ENCODE assay signal across 15 cellular contexts in genomic region chr12:32483993-32484392, GRCh38.
"Had no signal": no experiment of that assay in that cellular context is flagged by ENCODE, and none has a peak within 500 bp of the region (broad histone marks: within the 10 kb centered on the region; RNA-seq: fewer than 3 reads in every experiment).

No MANE protein-coding gene starts in this region.

- H3K27me3 ChIP-seq: brain microvascular endothelial cell, colonic mucosa, foreskin keratinocyte, thyroid gland had no signal

- H3K4me2 ChIP-seq: smooth muscle cell had no signal

- H3K27me3 Mint-ChIP-seq: stimulated activated naive B cell treated with anti-CD40 and anti-IgM and Interleukin-4, amounts not matched to agents 10 μg/mL and 1 μg/mL and 100 μg/mL, for 72 hours had no signal

- H3K4me3 Mint-ChIP-seq: activated T-cell treated with anti-CD3 and anti-CD28 coated beads, Interleukin-2, amount 50 U/mL, for 72 hours; stimulated activated naive B cell treated with anti-CD40 and anti-IgM and Interleukin-4, amounts not matched to agents 10 μg/mL and 1 μg/mL and 100 μg/mL, for 72 hours had no signal

- H3K4me3 ChIP-seq: colonic mucosa, smooth muscle cell, thyroid gland had no signal

- H3K27ac Mint-ChIP-seq: activated T-cell treated with anti-CD3 and anti-CD28 coated beads, Interleukin-2, amount 50 U/mL, for 72 hours; stimulated activated naive B cell treated with anti-CD40 and anti-IgM and Interleukin-4, amounts not matched to agents 10 μg/mL and 1 μg/mL and 100 μg/mL, for 72 hours had no signal

- H3K9me3 Mint-ChIP-seq: activated T-cell treated with anti-CD3 and anti-CD28 coated beads, Interleukin-2, amount 50 U/mL, for 72 hours; stimulated activated naive B cell treated with anti-CD40 and anti-IgM and Interleukin-4, amounts not matched to agents 10 μg/mL and 1 μg/mL and 100 μg/mL, for 72 hours had no signal

- DNase-seq: activated CD4-positive, alpha-beta T cell treated with anti-CD3 and anti-CD28 coated beads, Interleukin-2, amount 50 U/mL, for 4 hours; activated effector memory CD4-positive, alpha-beta T cell treated with anti-CD3 and anti-CD28 coated beads, Interleukin-2, amount 50 U/mL, for 16 hours; activated naive CD4-positive, alpha-beta T cell treated with anti-CD3 and anti-CD28 coated beads, Interleukin-2, amount 50 U/mL, for 16 hours; activated T-cell treated with anti-CD3 and anti-CD28 coated beads, Interleukin-2, amount 50 U/mL, for 72 hours; aorta; brain microvascular endothelial cell; central memory CD4-positive, alpha-beta T cell; colonic mucosa; foreskin keratinocyte; glutamatergic neuron; mammary epithelial cell; stimulated activated naive B cell treated with anti-CD40 and anti-IgM and Interleukin-4, amounts not matched to agents 10 μg/mL and 1 μg/mL and 100 μg/mL, for 72 hours; thyroid gland; WERI-Rb-1 had no signal

- H3K27ac ChIP-seq: brain microvascular endothelial cell, colonic mucosa, foreskin keratinocyte, thyroid gland, WERI-Rb-1 had no signal

- ATAC-seq: activated T-cell treated with anti-CD3 and anti-CD28 coated beads, Interleukin-2, amount 50 U/mL, for 72 hours; foreskin keratinocyte had no signal

- H3K9me3 ChIP-seq: colonic mucosa, thyroid gland had no signal

- H3K36me3 ChIP-seq: brain microvascular endothelial cell, colonic mucosa, thyroid gland, WERI-Rb-1 had no signal

- H3K4me1 ChIP-seq: colonic mucosa, thyroid gland had no signal

- H3K36me3 Mint-ChIP-seq: stimulated activated naive B cell treated with anti-CD40 and anti-IgM and Interleukin-4, amounts not matched to agents 10 μg/mL and 1 μg/mL and 100 μg/mL, for 72 hours had no signal
